In the genomic region with DNA sequence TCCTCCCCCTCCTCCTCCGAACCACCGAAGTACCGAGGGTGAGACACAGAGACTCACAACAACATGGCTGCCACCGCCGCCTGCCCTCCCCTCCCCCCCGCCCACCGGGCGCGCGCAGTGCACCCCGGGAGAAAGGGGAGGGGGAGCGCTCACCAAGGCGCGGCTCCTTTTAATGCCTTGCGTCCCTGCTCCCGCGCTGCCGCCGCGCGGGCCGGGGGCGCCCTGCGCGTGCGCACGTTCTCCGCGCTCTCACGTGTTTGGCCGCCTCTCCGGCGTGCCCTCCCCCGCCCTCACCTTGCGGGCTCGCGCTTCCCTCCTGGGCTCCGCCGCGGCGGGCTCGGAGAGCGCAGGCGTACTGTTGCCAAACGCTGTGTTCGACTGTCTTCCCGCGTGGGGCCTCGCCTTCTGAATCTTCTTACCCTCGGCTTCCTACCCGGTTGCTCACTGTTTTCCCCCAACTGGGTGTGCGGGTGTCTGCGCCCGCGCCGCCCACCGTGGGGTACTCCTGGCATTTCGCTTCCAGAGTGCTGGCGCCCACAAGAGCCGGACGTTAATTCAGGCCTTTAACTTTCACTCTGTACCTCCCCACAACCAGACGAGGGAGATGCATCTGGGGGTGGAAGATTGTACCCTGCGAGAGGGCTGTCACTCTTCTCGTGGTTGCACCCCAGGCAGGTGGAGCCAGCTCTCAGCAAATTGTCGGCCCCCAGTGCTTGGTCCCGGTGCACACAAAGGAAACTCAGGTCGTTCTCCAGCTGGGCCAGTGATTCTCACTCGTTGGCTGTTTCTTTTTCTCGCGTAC, we compare ENCODE assay signal across 1 cellular context.
TF ChIP-seq lines count a peak whose summit lies in the region.

A gene with protein sequence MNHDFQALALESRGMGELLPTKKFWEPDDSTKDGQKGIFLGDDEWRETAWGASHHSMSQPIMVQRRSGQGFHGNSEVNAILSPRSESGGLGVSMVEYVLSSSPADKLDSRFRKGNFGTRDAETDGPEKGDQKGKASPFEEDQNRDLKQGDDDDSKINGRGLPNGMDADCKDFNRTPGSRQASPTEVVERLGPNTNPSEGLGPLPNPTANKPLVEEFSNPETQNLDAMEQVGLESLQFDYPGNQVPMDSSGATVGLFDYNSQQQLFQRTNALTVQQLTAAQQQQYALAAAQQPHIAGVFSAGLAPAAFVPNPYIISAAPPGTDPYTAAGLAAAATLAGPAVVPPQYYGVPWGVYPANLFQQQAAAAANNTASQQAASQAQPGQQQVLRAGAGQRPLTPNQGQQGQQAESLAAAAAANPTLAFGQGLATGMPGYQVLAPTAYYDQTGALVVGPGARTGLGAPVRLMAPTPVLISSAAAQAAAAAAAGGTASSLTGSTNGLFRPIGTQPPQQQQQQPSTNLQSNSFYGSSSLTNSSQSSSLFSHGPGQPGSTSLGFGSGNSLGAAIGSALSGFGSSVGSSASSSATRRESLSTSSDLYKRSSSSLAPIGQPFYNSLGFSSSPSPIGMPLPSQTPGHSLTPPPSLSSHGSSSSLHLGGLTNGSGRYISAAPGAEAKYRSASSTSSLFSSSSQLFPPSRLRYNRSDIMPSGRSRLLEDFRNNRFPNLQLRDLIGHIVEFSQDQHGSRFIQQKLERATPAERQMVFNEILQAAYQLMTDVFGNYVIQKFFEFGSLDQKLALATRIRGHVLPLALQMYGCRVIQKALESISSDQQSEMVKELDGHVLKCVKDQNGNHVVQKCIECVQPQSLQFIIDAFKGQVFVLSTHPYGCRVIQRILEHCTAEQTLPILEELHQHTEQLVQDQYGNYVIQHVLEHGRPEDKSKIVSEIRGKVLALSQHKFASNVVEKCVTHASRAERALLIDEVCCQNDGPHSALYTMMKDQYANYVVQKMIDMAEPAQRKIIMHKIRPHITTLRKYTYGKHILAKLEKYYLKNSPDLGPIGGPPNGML (minus strand): TSS at position 92 of the 802 bp plus-strand sequence. CDS start 23,484 bp downstream, outside the sequence.

TF ChIP-seq in K562, 482 proteins besides CTCF, POLR2A, EP300 and RAD21 (continued from another document):
- TF ChIP-seq, protein P1, sequence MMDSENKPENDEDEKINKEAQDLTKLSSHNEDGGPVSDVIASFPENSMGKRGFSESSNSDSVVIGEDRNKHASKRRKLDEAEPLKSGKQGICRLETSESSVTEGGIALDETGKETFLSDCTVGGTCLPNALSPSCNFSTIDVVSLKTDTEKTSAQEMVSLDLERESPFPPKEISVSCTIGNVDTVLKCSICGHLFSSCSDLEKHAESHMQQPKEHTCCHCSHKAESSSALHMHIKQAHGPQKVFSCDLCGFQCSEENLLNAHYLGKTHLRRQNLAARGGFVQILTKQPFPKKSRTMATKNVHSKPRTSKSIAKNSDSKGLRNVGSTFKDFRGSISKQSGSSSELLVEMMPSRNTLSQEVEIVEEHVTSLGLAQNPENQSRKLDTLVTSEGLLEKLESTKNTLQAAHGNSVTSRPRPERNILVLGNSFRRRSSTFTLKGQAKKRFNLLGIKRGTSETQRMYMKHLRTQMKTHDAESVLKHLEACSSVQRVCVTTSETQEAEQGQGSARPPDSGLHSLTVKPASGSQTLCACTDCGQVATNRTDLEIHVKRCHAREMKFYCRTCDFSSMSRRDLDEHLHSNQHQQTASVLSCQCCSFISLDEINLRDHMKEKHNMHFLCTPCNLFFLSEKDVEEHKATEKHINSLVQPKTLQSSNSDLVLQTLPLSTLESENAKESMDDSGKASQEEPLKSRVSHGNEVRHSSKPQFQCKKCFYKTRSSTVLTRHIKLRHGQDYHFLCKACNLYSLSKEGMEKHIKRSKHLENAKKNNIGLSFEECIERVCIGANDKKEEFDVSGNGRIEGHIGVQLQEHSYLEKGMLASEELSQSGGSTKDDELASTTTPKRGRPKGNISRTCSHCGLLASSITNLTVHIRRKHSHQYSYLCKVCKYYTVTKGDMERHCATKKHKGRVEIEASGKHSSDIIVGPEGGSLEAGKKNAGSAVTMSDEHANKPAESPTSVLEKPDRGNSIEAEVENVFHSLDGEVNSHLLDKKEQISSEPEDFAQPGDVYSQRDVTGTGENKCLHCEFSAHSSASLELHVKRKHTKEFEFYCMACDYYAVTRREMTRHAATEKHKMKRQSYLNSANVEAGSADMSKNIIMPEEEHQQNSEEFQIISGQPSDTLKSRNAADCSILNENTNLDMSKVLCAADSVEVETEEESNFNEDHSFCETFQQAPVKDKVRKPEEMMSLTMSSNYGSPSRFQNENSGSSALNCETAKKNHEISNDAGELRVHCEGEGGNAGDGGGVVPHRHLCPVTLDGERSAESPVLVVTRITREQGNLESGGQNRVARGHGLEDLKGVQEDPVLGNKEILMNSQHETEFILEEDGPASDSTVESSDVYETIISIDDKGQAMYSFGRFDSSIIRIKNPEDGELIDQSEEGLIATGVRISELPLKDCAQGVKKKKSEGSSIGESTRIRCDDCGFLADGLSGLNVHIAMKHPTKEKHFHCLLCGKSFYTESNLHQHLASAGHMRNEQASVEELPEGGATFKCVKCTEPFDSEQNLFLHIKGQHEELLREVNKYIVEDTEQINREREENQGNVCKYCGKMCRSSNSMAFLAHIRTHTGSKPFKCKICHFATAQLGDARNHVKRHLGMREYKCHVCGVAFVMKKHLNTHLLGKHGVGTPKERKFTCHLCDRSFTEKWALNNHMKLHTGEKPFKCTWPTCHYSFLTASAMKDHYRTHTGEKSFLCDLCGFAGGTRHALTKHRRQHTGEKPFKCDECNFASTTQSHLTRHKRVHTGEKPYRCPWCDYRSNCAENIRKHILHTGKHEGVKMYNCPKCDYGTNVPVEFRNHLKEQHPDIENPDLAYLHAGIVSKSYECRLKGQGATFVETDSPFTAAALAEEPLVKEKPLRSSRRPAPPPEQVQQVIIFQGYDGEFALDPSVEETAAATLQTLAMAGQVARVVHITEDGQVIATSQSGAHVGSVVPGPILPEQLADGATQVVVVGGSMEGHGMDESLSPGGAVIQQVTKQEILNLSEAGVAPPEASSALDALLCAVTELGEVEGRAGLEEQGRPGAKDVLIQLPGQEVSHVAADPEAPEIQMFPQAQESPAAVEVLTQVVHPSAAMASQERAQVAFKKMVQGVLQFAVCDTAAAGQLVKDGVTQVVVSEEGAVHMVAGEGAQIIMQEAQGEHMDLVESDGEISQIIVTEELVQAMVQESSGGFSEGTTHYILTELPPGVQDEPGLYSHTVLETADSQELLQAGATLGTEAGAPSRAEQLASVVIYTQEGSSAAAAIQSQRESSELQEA (IDR thresholded peaks at IDR 0.05; ENCODE audit: low read depth) = no peak
- TF ChIP-seq, protein P2, sequence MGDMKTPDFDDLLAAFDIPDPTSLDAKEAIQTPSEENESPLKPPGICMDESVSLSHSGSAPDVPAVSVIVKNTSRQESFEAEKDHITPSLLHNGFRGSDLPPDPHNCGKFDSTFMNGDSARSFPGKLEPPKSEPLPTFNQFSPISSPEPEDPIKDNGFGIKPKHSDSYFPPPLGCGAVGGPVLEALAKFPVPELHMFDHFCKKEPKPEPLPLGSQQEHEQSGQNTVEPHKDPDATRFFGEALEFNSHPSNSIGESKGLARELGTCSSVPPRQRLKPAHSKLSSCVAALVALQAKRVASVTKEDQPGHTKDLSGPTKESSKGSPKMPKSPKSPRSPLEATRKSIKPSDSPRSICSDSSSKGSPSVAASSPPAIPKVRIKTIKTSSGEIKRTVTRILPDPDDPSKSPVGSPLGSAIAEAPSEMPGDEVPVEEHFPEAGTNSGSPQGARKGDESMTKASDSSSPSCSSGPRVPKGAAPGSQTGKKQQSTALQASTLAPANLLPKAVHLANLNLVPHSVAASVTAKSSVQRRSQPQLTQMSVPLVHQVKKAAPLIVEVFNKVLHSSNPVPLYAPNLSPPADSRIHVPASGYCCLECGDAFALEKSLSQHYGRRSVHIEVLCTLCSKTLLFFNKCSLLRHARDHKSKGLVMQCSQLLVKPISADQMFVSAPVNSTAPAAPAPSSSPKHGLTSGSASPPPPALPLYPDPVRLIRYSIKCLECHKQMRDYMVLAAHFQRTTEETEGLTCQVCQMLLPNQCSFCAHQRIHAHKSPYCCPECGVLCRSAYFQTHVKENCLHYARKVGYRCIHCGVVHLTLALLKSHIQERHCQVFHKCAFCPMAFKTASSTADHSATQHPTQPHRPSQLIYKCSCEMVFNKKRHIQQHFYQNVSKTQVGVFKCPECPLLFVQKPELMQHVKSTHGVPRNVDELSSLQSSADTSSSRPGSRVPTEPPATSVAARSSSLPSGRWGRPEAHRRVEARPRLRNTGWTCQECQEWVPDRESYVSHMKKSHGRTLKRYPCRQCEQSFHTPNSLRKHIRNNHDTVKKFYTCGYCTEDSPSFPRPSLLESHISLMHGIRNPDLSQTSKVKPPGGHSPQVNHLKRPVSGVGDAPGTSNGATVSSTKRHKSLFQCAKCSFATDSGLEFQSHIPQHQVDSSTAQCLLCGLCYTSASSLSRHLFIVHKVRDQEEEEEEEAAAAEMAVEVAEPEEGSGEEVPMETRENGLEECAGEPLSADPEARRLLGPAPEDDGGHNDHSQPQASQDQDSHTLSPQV (IDR thresholded peaks at IDR 0.05) = peak; percentile 83
